In the genomic region with DNA sequence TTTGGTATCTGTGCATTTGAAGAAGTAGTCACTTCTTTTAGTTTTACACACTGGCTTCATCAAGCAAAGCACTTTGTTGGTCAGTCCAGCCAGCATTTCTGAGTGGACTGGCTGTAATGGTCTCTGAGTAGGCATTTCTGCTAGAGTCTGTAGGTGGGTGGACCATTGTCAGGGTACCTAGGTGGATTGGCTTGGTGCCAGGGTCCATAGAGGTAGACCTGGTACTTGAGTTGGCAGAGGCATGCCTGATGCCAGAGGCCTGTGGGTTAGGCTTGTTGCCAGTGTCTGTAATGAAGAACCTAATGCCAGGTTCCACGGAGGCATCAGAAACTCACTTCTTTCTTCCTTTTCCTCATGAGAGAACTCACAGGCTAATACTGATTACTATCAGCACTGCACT, we compare ENCODE assay signal across 20 cellular contexts.
"Had no signal": no experiment of that assay in that cellular context is flagged by ENCODE, and none has a peak within 500 bp of the region (broad histone marks: within the 10 kb centered on the region; RNA-seq: fewer than 3 reads in every experiment).

No MANE protein-coding gene starts in this region.

- H3K36me3 ChIP-seq: left ventricle myocardium inferior, neural progenitor cell, prostate gland, right atrium auricular region, tibial artery had no signal

- H3K9me3 ChIP-seq: prostate gland had no signal

- H3K4me1 ChIP-seq: foreskin keratinocyte, left ventricle myocardium inferior, neural progenitor cell, prostate gland, right atrium auricular region, tibial artery had no signal

- H3K27ac ChIP-seq: foreskin keratinocyte, left ventricle myocardium inferior, neural progenitor cell, prostate gland, right atrium auricular region, tibial artery had no signal

- H2AFZ ChIP-seq: neural progenitor cell had no signal

- H3K27me3 ChIP-seq: foreskin keratinocyte, neural progenitor cell, right atrium auricular region, tibial artery had no signal

- H3K4me3 ChIP-seq: left ventricle myocardium inferior, neural progenitor cell, prostate gland, right atrium auricular region, tibial artery had no signal

- DNase-seq: activated B cell treated with CpG ODN at 0.5 μM for 24 hours; activated CD4-positive, alpha-beta T cell treated with anti-CD3 and anti-CD28 coated beads for 36 hours; activated CD4-positive, alpha-beta T cell treated with anti-CD3 and anti-CD28 coated beads, Interleukin-2, amount 50 U/mL, for 4 hours; activated CD8-positive, alpha-beta memory T cell treated with anti-CD3 and anti-CD28 coated beads for 24 hours; activated CD8-positive, alpha-beta memory T cell treated with anti-CD3 and anti-CD28 coated beads, Interleukin-2, amount 50 U/mL, for 4 hours; activated naive CD8-positive, alpha-beta T cell treated with anti-CD3 and anti-CD28 coated beads for 36 hours; activated T-cell treated with anti-CD3 and anti-CD28 coated beads, Interleukin-2, amount 50 U/mL, for 24 hours; effector memory CD4-positive, alpha-beta T cell; foreskin keratinocyte; hippocampal formation; kidney glomerular epithelial cell; left ventricle myocardium inferior; naive thymus-derived CD8-positive, alpha-beta T cell; stimulated activated CD4-positive, alpha-beta T cell treated with anti-CD3 and anti-CD28 coated beads, Interleukin-4, amount 100 ng/mL, for 24 hours; T1000; tibial artery had no signal

- ATAC-seq: activated CD4-positive, alpha-beta T cell treated with anti-CD3 and anti-CD28 coated beads for 36 hours; activated T-helper 17 cell treated with anti-CD3 and anti-CD28 coated beads, Interleukin-2, amount 50 U/mL, for 72 hours; foreskin keratinocyte; naive thymus-derived CD8-positive, alpha-beta T cell had no signal

- H3K4me2 ChIP-seq: neural progenitor cell had no signal
